ENCODE assay signal across 1 cellular context in the genomic region with DNA sequence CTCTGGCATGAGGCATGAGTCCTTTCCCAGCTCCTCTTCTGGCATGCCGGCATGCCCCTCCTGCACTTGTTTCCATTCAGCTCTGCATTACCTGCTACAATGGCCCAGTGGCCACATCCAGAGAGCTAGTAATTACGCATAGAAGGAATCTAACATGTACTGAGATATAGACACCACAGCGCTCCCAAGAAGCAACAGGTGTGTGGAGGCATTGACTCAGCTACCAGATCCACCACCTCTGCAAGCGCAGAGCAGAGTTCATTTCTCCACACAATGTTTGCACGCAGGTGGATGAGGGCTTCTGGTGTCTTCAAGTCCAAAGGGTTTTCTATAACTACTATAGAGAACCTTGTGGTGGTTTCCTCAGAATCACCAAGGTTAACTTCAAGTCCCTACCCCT.
TF ChIP-seq lines count a peak whose summit lies in the region.

No MANE protein-coding gene starts in this region.

TF ChIP-seq in HepG2, 621 proteins besides CTCF, POLR2A, EP300 and RAD21 (continued from another document):
- no peak for TF ChIP-seq ZNF432 (CRISPR knock-in tag; IDR thresholded peaks at IDR 0.05; ENCODE audit: borderline replicate concordance)
- no peak for TF ChIP-seq XBP1 (CRISPR knock-in tag; IDR thresholded peaks at IDR 0.05)
- no peak for TF ChIP-seq BRCA1 (CRISPR knock-in tag; IDR thresholded peaks at IDR 0.05)
- no peak for TF ChIP-seq ADNP (CRISPR knock-in tag; IDR thresholded peaks at IDR 0.05)
- TF ChIP-seq SRSF4 (IDR thresholded peaks at IDR 0.05; ENCODE audit: low read depth, low read length, poor library complexity, severe bottlenecking), result no peak
- TF ChIP-seq, protein P1, sequence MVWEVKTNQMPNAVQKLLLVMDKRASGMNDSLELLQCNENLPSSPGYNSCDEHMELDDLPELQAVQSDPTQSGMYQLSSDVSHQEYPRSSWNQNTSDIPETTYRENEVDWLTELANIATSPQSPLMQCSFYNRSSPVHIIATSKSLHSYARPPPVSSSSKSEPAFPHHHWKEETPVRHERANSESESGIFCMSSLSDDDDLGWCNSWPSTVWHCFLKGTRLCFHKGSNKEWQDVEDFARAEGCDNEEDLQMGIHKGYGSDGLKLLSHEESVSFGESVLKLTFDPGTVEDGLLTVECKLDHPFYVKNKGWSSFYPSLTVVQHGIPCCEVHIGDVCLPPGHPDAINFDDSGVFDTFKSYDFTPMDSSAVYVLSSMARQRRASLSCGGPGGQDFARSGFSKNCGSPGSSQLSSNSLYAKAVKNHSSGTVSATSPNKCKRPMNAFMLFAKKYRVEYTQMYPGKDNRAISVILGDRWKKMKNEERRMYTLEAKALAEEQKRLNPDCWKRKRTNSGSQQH (CRISPR knock-in tag; IDR thresholded peaks at IDR 0.05; ENCODE audit: low read depth), result no peak
- TF ChIP-seq TRIM24 (CRISPR knock-in tag; IDR thresholded peaks at IDR 0.05), result no peak
- no peak for TF ChIP-seq ZFP41 (CRISPR knock-in tag; IDR thresholded peaks at IDR 0.05; ENCODE audit: borderline replicate concordance)
TF ChIP-seq in HepG2: peak in this region for 0.
